ENCODE assay signal across 8 cellular contexts in genomic region chr19:12484011-12484370, GRCh38. TPM values are rescaled to one million over a fixed set of nuclear protein-coding genes. Genes with fewer than 3 reads are reported as not detected.
A peak's percentile ranks its signal among the peaks of the same experiment; 100 is the strongest.
DNase-seq lines count a peak whose midpoint lies in the region; TF ChIP-seq lines count a peak whose summit lies in the region.

No MANE protein-coding gene starts in this region.

- intact Hi-C loops in CD14-positive monocyte (cut with micrococcal nuclease): loop anchor here in 1 of 2 donors (5.0 kb wide), 2 partner anchors 42 to 68 kb away; partner anchors contain the start of genes ZNF443 and ZNF564

- H3K36me3 ChIP-seq in endocrine pancreas (ENCODE audit: control insufficient read depth, insufficient read depth, low read length): no peaks in the 10 kb centered on the region

- H3K27me3 ChIP-seq in endocrine pancreas (ENCODE audit: control insufficient read depth, insufficient read depth, low read length): no peaks in the 10 kb centered on the region

- H3K4me3 Mint-ChIP-seq in CD14-positive monocyte (peak overlapping the region; percentile 87 to 94), neural crest cell (peak overlapping the region; percentile 94)

- peaks cover 0 to 6% of the 10 kb centered on the region in 2 donors for H3K36me3 Mint-ChIP-seq in CD14-positive monocyte
- peaks cover 4% of the 10 kb centered on the region for H3K36me3 Mint-ChIP-seq in neural crest cell (ENCODE audit: low read depth)

- DNase-seq in CD14-positive monocyte (ENCODE audit: low spot score) (no peak), NB4 (ENCODE audit: low read depth) (no peak), neural crest cell (ENCODE audit: low read depth, low spot score) (no peak), OCI-M2 (lab: John Stamatoyannopoulos, UW; ENCODE audit: unreplicated experiment) (no peak), G401 (ENCODE audit: low spot score) (no peak)
- DNase-seq in stimulated activated CD4-positive, alpha-beta T cell treated with anti-CD3 and anti-CD28 coated beads, Interleukin-2, amount 100 ng/mL, for 24 hours: no peak
- DNase-seq in activated effector memory CD4-positive, alpha-beta T cell treated with Interleukin-2 at 50 U/mL for 16 hours: no peak

- in situ Hi-C loops in G401 (cut with HindIII; ENCODE audit: low sequenced_read_pairs): no loop called here

- H3K27me3 Mint-ChIP-seq in CD14-positive monocyte (ENCODE audit: low read depth in 3 of 3): peaks cover 2 to 6% (median 5%) of the 10 kb centered on the region in 3 donors
- no peaks in the 10 kb centered on the region for H3K27me3 Mint-ChIP-seq in neural crest cell (ENCODE audit: low read depth)

- H3K4me1 ChIP-seq in endocrine pancreas (ENCODE audit: control insufficient read depth, insufficient read depth, low read length): no peaks in the 10 kb centered on the region

- no peaks in the 10 kb centered on the region for H3K9me3 ChIP-seq in endocrine pancreas (ENCODE audit: control insufficient read depth, low read length)

- no peak for TF ChIP-seq POLR2A in NB4 (IDR thresholded peaks at IDR 0.05; ENCODE audit: extremely low read depth, insufficient read length)

- peak overlapping the region; percentile 82 for H3K9ac ChIP-seq in endocrine pancreas (ENCODE audit: control insufficient read depth, insufficient read depth, low read length)

- peak overlapping the region in 1 of 7 donors; percentile 17 for H3K27ac Mint-ChIP-seq in CD14-positive monocyte
- peak overlapping the region; percentile 93 for H3K27ac Mint-ChIP-seq in neural crest cell (ENCODE audit: unreplicated experiment)

- TF ChIP-seq CTCF in CD14-positive monocyte (IDR thresholded peaks at IDR 0.05): no peak
- no peak for TF ChIP-seq CTCF in NB4 (IDR thresholded peaks at IDR 0.05; ENCODE audit: low read depth, low read length)
- no peak for TF ChIP-seq CTCF in neural crest cell (conservative IDR thresholded peaks at IDR 0.05)

- H3K4me1 Mint-ChIP-seq in CD14-positive monocyte: peaks cover 31% of the 10 kb centered on the region
- H3K4me1 Mint-ChIP-seq in neural crest cell: peaks cover 35% of the 10 kb centered on the region

- H3K4me3 ChIP-seq in NB4 (ENCODE audit: low read depth, low read length): peak overlapping the region; percentile 86
- peak overlapping the region; percentile 84 for H3K4me3 ChIP-seq in endocrine pancreas (ENCODE audit: control insufficient read depth, insufficient read depth, low read length)

- H3K9me3 Mint-ChIP-seq in CD14-positive monocyte: peaks cover 4 to 19% (median 8%) of the 10 kb centered on the region in 7 donors
- H3K9me3 Mint-ChIP-seq in neural crest cell: no peaks in the 10 kb centered on the region

RNA-seq across cellular contexts. Expression of gene ZNF709, which starts 0.6 kb away (rescaled TPM):
- polyA plus RNA-seq in CD14-positive monocyte: under 1 TPM; 0.15 to 0.19 TPM
- 8.8 and 8.9 TPM in 2 replicates for total RNA-seq in neural crest cell
- total RNA-seq in G401 (2014; rRNA removed; shearing (Covaris generic)): 6.2 and 7.6 TPM in 2 replicates

RNA-seq across cellular contexts. Expression of gene ZNF443, which starts 43.2 kb away (rescaled TPM):
- under 1 TPM; 0.24 to 1.00 TPM for polyA plus RNA-seq in CD14-positive monocyte
- total RNA-seq in neural crest cell: 9.9 and 10.3 TPM in 2 replicates
- 4.9 and 6.3 TPM in 2 replicates for total RNA-seq in G401 (2014; rRNA removed; shearing (Covaris generic))
